ENCODE assay signal across 21 cellular contexts in the genomic region with DNA sequence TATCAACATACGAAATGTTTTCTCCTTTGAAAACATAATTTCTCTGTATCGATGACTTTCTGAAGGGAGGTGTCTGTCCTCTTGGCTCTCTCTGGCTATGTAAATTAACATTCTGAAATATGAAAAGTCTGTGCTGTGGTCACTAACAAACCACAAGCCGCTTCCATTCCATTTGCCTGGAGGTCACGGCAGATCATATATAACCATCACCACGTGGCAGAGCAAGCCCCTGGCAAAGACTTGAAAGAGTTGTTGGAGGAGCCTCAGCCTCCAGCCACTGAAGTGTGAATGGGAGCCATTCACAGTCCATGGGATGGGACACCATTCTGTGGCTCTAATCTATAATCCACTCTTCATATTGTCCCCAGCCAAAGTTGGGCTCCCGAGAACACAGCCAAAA.
"Had no signal": no experiment of that assay in that cellular context is flagged by ENCODE, and none has a peak within 500 bp of the region (broad histone marks: within the 10 kb centered on the region; RNA-seq: fewer than 3 reads in every experiment).

No MANE protein-coding gene starts in this region.

- ATAC-seq: gastroesophageal sphincter; heart right ventricle; pancreas; sciatic nerve; stimulated activated effector memory CD8-positive, alpha-beta T cell treated with anti-CD3 and anti-CD28 coated beads, Interleukin-12 subunit alpha, Interleukin-12 subunit beta, amount 100 ng/mL, for 72 hours had no signal

- H3K9me3 Mint-ChIP-seq: central memory CD8-positive, alpha-beta T cell; stimulated activated effector memory CD8-positive, alpha-beta T cell treated with anti-CD3 and anti-CD28 coated beads, Interleukin-12 subunit alpha, Interleukin-12 subunit beta, amount 100 ng/mL, for 72 hours; type B pancreatic cell had no signal

- H3K4me3 ChIP-seq: coronary artery, gastroesophageal sphincter, heart right ventricle, left ventricle myocardium inferior, pancreas, smooth muscle cell, stomach, testis had no signal

- H3K27me3 Mint-ChIP-seq: central memory CD8-positive, alpha-beta T cell; type B pancreatic cell had no signal

- H3K4me3 Mint-ChIP-seq: central memory CD8-positive, alpha-beta T cell; stimulated activated effector memory CD8-positive, alpha-beta T cell treated with anti-CD3 and anti-CD28 coated beads, Interleukin-12 subunit alpha, Interleukin-12 subunit beta, amount 100 ng/mL, for 72 hours; type B pancreatic cell had no signal

- DNase-seq: activated CD4-positive, alpha-beta T cell treated with anti-CD3 and anti-CD28 coated beads for 1 hour; activated naive CD4-positive, alpha-beta T cell treated with Interleukin-2 at 50 U/mL for 16 hours; activated T-cell treated with anti-CD3 and anti-CD28 coated beads for 4 hours; brain microvascular endothelial cell; heart right ventricle; kidney glomerular epithelial cell; left ventricle myocardium inferior; mammary epithelial cell; pancreas; stimulated activated CD4-positive, alpha-beta T cell treated with anti-CD3 and anti-CD28 coated beads, Interleukin-4, amount 100 ng/mL, for 24 hours; stomach; T-helper 2 cell; testis; WERI-Rb-1 had no signal

- H3K27ac Mint-ChIP-seq: stimulated activated effector memory CD8-positive, alpha-beta T cell treated with anti-CD3 and anti-CD28 coated beads, Interleukin-12 subunit alpha, Interleukin-12 subunit beta, amount 100 ng/mL, for 72 hours; type B pancreatic cell had no signal

- H3K36me3 Mint-ChIP-seq: type B pancreatic cell had no signal
